ENCODE assay signal across 31 cellular contexts in genomic region chr3:14933829-14934425, GRCh38. TPM values are rescaled to one million over a fixed set of nuclear protein-coding genes. Genes with fewer than 3 reads are reported as not detected.
A peak's percentile ranks its signal among the peaks of the same experiment; 100 is the strongest.
DNase-seq lines count a peak whose midpoint lies in the region; ATAC-seq, FAIRE-seq and TF ChIP-seq lines count a peak whose summit lies in the region.
"Had no signal": no experiment of that assay in that cellular context is flagged by ENCODE, and none has a peak within 500 bp of the region (broad histone marks: within the 10 kb centered on the region; RNA-seq: fewer than 3 reads in every experiment).

No MANE protein-coding gene starts in this region.

- peaks cover 3% of the 10 kb centered on the region for H3K79me1 ChIP-seq in mesenchymal stem cell (replicated peaks; ENCODE audit: low read length, poor library complexity, severe bottlenecking)

- H3K27me3 Mint-ChIP-seq in glutamatergic neuron (ENCODE audit: unreplicated experiment), result peaks cover 2% of the 10 kb centered on the region
- peaks cover 7% of the 10 kb centered on the region for H3K27me3 Mint-ChIP-seq in type B pancreatic cell
- H3K27me3 Mint-ChIP-seq: B cell had no signal

- ATAC-seq in HepG2 (peak; percentile 59), right lobe of liver (no peak)
- ATAC-seq: CD8-positive, alpha-beta T cell; GM12878 had no signal

- no peaks in the 10 kb centered on the region for H3K79me2 ChIP-seq in HepG2 (ENCODE audit: insufficient read depth, low read length)

- H3K4me2 ChIP-seq in HepG2 (ENCODE audit: low read depth, low read length) (peak overlapping the region; percentile 48), mesenchymal stem cell (ENCODE audit: low read length, poor library complexity, severe bottlenecking) (no peak overlapping the region)

- TF ChIP-seq CTCF in HepG2 (CRISPR knock-in tag; IDR thresholded peaks at IDR 0.05) (no peak), right lobe of liver (IDR thresholded peaks at IDR 0.05) (no peak), glutamatergic neuron (IDR thresholded peaks at IDR 0.05; ENCODE audit: partially characterized antibody, unreplicated experiment) (no peak), type B pancreatic cell (conservative IDR thresholded peaks at IDR 0.05) (no peak)

- FAIRE-seq in HepG2 (lab: Jason Lieb, UNC) (no peak), urothelium cell line (lab: Jason Lieb, UNC) (no peak)
- FAIRE-seq: GM12878 had no signal

- H3K36me3 ChIP-seq in HepG2 (replicated peaks in 1 of 2; ENCODE audit: control insufficient read depth in 1 of 2, insufficient read depth in 2 of 2, low read length in 2 of 2) (no peaks in the 10 kb centered on the region), right lobe of liver (no peaks in the 10 kb centered on the region), mesenchymal stem cell (ENCODE audit: control insufficient read depth in 1 of 2, insufficient read depth in 2 of 2, low read depth in 1 of 2, low read length in 2 of 2) (no peaks in the 10 kb centered on the region)
- H3K36me3 ChIP-seq: SJSA1 had no signal

- H3K23ac ChIP-seq in mesenchymal stem cell (ENCODE audit: low read length in 2 of 2), result no peak overlapping the region

- POLR2A ChIA-PET in HepG2 (lab: Yijun Ruan, JAX), result no interaction called here

- no TSS peak for BruUV-seq in HepG2 (replicated peaks; lab: Mats Ljungman, UMichigan)

- H3K27me3 ChIP-seq in HepG2 (ENCODE audit: control insufficient read depth in 1 of 2, insufficient read depth in 2 of 2, low read length in 2 of 2), result no peaks in the 10 kb centered on the region
- H3K27me3 ChIP-seq in right lobe of liver, result no peaks in the 10 kb centered on the region
- H3K27me3 ChIP-seq in mesenchymal stem cell (ENCODE audit: control insufficient read depth in 1 of 2, insufficient read depth in 1 of 2, low read length in 2 of 2), result no peaks in the 10 kb centered on the region
- H3K27me3 ChIP-seq: SJSA1 had no signal

- WGBS in HepG2 (ENCODE audit: low lambda C conversion rate), result 0% methylated on average over 7 of the region's 7 CpGs
- WGBS in right lobe of liver (ENCODE audit: insufficient coverage, low coverage, low lambda C conversion rate, missing lambda C conversion rate), result 56% methylated on average over 7 of the region's 7 CpGs
- 40% methylated on average over 6 of the region's 7 CpGs for WGBS in mesenchymal stem cell

- DNase-seq in HepG2 (ENCODE audit: low spot score) (no peak), right lobe of liver (no peak), glutamatergic neuron (peak; percentile 27), mesenchymal stem cell (no peak), type B pancreatic cell (ENCODE audit: extremely low spot score, unreplicated experiment) (no peak), urothelium cell line (ENCODE audit: low spot score) (no peak), amygdala (lab: John Stamatoyannopoulos, UW) (no peak), NOMO-1 (lab: John Stamatoyannopoulos, UW; ENCODE audit: unreplicated experiment in 2 of 2) (no peak)
- DNase-seq: Caco-2; CD8-positive, alpha-beta T cell; GDM1; GOT3; HCEC 1CT; Karpas-422; NCI-H1092; NCI-H1436; NCI-H187; NCI-H2081 treated with DMSO at 0.1 percent for 48 hours; NCI-H2171; NCI-H446; NCI-H524 treated with DMSO at 0.1 percent for 48 hours; NCI-H82; NK-92 treated with Interleukin-12 subunit alpha and Interleukin-12 subunit beta, amount 100 ng/mL, for 24 hours; Right ventricle myocardium superior; RPMI8226 had no signal

- CTCF ChIA-PET in HepG2 (lab: Yijun Ruan, JAX; ENCODE audit: low intra/inter-chr PET ratio, low total read pairs), result no interaction called here

- no peak overlapping the region for H2AK5ac ChIP-seq in mesenchymal stem cell (ENCODE audit: low read length, severe bottlenecking)

- intact Hi-C loops in HepG2 (cut with micrococcal nuclease; ENCODE audit: unreplicated experiment) (no loop called here), right lobe of liver (cut with DNase I) (no loop called here)

- H2BK15ac ChIP-seq in mesenchymal stem cell (ENCODE audit: low read depth, poor library complexity, severe bottlenecking), result peak overlapping the region; percentile 79

- no peak overlapping the region for H4K91ac ChIP-seq in mesenchymal stem cell (ENCODE audit: low read length)

- H3K4me1 ChIP-seq in HepG2 (ENCODE audit: insufficient read depth, low read length), result peaks cover 44% of the 10 kb centered on the region
- H3K4me1 ChIP-seq in right lobe of liver, result no peaks in the 10 kb centered on the region
- no peaks in the 10 kb centered on the region for H3K4me1 ChIP-seq in mesenchymal stem cell (ENCODE audit: control insufficient read depth, insufficient read depth, low read depth, low read length)
- H3K4me1 ChIP-seq: SJSA1 had no signal

- H3K4ac ChIP-seq in mesenchymal stem cell (ENCODE audit: low read depth in 1 of 2, low read length in 2 of 2), result no peak overlapping the region

- no peak overlapping the region for H2BK12ac ChIP-seq in mesenchymal stem cell (ENCODE audit: low read length in 2 of 2)

- in situ Hi-C loops in HepG2 (cut with HindIII; ENCODE audit: extremely low pct_ligation_motif_present, low pct_unique_long_range_greater_than_20kb), result no loop called here

- no peak overlapping the region for H3K18ac ChIP-seq in mesenchymal stem cell (ENCODE audit: low read depth in 1 of 2, low read length in 2 of 2)

- H4K8ac ChIP-seq in mesenchymal stem cell (ENCODE audit: low read length), result no peak overlapping the region

- H3K4me3 Mint-ChIP-seq in glutamatergic neuron (ENCODE audit: unreplicated experiment), result peak overlapping the region; percentile 36
- H3K4me3 Mint-ChIP-seq in type B pancreatic cell, result peak overlapping the region; percentile 31
- H3K4me3 Mint-ChIP-seq: B cell; CD8-positive, alpha-beta T cell had no signal

- H3K27ac Mint-ChIP-seq in glutamatergic neuron (ENCODE audit: unreplicated experiment), result peak overlapping the region; percentile 84
- H3K27ac Mint-ChIP-seq in type B pancreatic cell, result peak overlapping the region; percentile 77
- H3K27ac Mint-ChIP-seq: B cell; CD8-positive, alpha-beta T cell had no signal

- H3K4me3 ChIP-seq in HepG2 (replicated peaks in 1 of 3; ENCODE audit: insufficient read depth in 1 of 3, low read depth in 2 of 3, low read length in 3 of 3), result 0 out of 6 replicates have a peak overlapping the region, but pooled peaks of 1 of the 3 experiments have one; percentile 17
- H3K4me3 ChIP-seq in right lobe of liver, result no peak overlapping the region
- no peak overlapping the region for H3K4me3 ChIP-seq in mesenchymal stem cell (ENCODE audit: insufficient read depth in 1 of 2, low read depth in 1 of 2, low read length in 2 of 2)
- H3K4me3 ChIP-seq: GM12878, SJSA1 had no signal

- no peaks in the 10 kb centered on the region for H3K36me3 Mint-ChIP-seq in glutamatergic neuron (ENCODE audit: unreplicated experiment)
- H3K36me3 Mint-ChIP-seq in type B pancreatic cell, result no peaks in the 10 kb centered on the region
- H3K36me3 Mint-ChIP-seq: CD8-positive, alpha-beta T cell had no signal

- H3K27ac ChIP-seq in HepG2 (ENCODE audit: extremely low read length, insufficient read depth, low read length) (no peak overlapping the region), right lobe of liver (no peak overlapping the region), mesenchymal stem cell (ENCODE audit: low read length, poor library complexity, severe bottlenecking) (no peak overlapping the region)
- H3K27ac ChIP-seq: 22Rv1, C4-2B, HL-60, SJSA1 had no signal

- H4K20me1 ChIP-seq in HepG2 (ENCODE audit: insufficient read depth, low read length), result no peaks in the 10 kb centered on the region

- H3K9me3 ChIP-seq in HepG2 (ENCODE audit: low read length) (no peaks in the 10 kb centered on the region), right lobe of liver (no peaks in the 10 kb centered on the region), mesenchymal stem cell (ENCODE audit: control insufficient read depth, low read length) (no peaks in the 10 kb centered on the region)
- H3K9me3 ChIP-seq: Caco-2, SJSA1 had no signal

- TF ChIP-seq RAD21 in HepG2 (CRISPR knock-in tag; IDR thresholded peaks at IDR 0.05), result no peak

- TF ChIP-seq POLR2A in HepG2 (IDR thresholded peaks at IDR 0.05; ENCODE audit: insufficient read depth in 1 of 2, low read depth in 2 of 2, low read length in 2 of 2) (no peak), right lobe of liver (IDR thresholded peaks at IDR 0.05) (no peak)

- TF ChIP-seq EP300 in HepG2 (IDR thresholded peaks at IDR 0.05; ENCODE audit: low read depth in 2 of 2, low read length in 2 of 2) (no peak), HepG2 (CRISPR knock-in tag; IDR thresholded peaks at IDR 0.05; ENCODE audit: borderline replicate concordance) (no peak)

- no peak overlapping the region for H2AFZ ChIP-seq in HepG2 (ENCODE audit: low read length)
- no peak overlapping the region for H2AFZ ChIP-seq in mesenchymal stem cell (ENCODE audit: low read depth, low read length)

- H3K9ac ChIP-seq in HepG2 (ENCODE audit: insufficient read depth, low read depth, low read length) (no peak overlapping the region), mesenchymal stem cell (ENCODE audit: low read length) (no peak overlapping the region)

- no peak overlapping the region for H2BK5ac ChIP-seq in mesenchymal stem cell (ENCODE audit: low read depth, low read length, poor library complexity, severe bottlenecking)

- H3K4me1 Mint-ChIP-seq in glutamatergic neuron (ENCODE audit: low read depth, unreplicated experiment) (peaks cover 18% of the 10 kb centered on the region), type B pancreatic cell (ENCODE audit: unreplicated experiment) (peaks cover 18% of the 10 kb centered on the region)

- H3K14ac ChIP-seq in mesenchymal stem cell (ENCODE audit: low read length in 2 of 2), result no peak overlapping the region

- H3K9me3 Mint-ChIP-seq in glutamatergic neuron (ENCODE audit: unreplicated experiment), result peaks cover 2% of the 10 kb centered on the region
- H3K9me3 Mint-ChIP-seq in type B pancreatic cell, result no peaks in the 10 kb centered on the region
- H3K9me3 Mint-ChIP-seq: CD8-positive, alpha-beta T cell had no signal

- H2BK120ac ChIP-seq in mesenchymal stem cell (ENCODE audit: low read depth, low read length), result no peak overlapping the region

RNA-seq across cellular contexts. Expression of gene NR2C2, which starts 13.5 kb away (rescaled TPM):
- total RNA-seq in HepG2 (2016; rRNA removed; fragmentation: Illumina TruSeq; extraction: Trizol) (7.8 and 12.0 TPM in 2 replicates), right lobe of liver (10 to 100 TPM; 10.8 to 18.6 (median 12.2) TPM), glutamatergic neuron (ENCODE audit: unreplicated experiment) (57.5 TPM), type B pancreatic cell (ENCODE audit: low replicate concordance) (43.6 and 47.7 TPM in 2 replicates)
- 4.0 TPM in 2 replicates for total RNA-seq in HepG2 (2016; cell fraction: cytosol; rRNA removed; fragmentation: Illumina TruSeq; extraction: Trizol; ENCODE audit: low read depth)
- 8.6 and 9.6 TPM in 2 replicates for total RNA-seq in HepG2 (2016; cell fraction: insoluble cytoplasmic fraction; rRNA removed; fragmentation: Illumina TruSeq; extraction: Trizol)
- total RNA-seq in HepG2 (2016; cell fraction: membrane; rRNA removed; fragmentation: Illumina TruSeq; extraction: Trizol), result 5.8 and 7.0 TPM in 2 replicates
- total RNA-seq in HepG2 (2016; cell fraction: nucleus; rRNA removed; fragmentation: Illumina TruSeq; extraction: Trizol), result 17.6 and 20.8 TPM in 2 replicates
- polyA plus RNA-seq in HepG2 (2011; rRNA removed), result 11.8 and 14.3 TPM in 2 replicates
- 3.7 and 4.7 TPM in 2 replicates for polyA plus RNA-seq in HepG2 (2011; cell fraction: cytosol; rRNA removed)
- 51.2 and 54.4 TPM in 2 replicates for polyA plus RNA-seq in HepG2 (2011; cell fraction: nucleus; rRNA removed)
- polyA plus RNA-seq in HepG2 (2012), result 18.1 and 20.7 TPM in 2 replicates
- 0.92 and 1.2 TPM in 2 replicates for polyA plus RNA-seq in HepG2 (2016; cell fraction: cytosol; fragmentation: Illumina TruSeq; extraction: Trizol; ENCODE audit: low read depth)
- polyA plus RNA-seq in HepG2 (2016; cell fraction: insoluble cytoplasmic fraction; fragmentation: Illumina TruSeq; extraction: Trizol; ENCODE audit: low read depth), result 6.2 and 7.4 TPM in 2 replicates
- polyA plus RNA-seq in HepG2 (2016; cell fraction: membrane; fragmentation: Illumina TruSeq; extraction: Trizol; ENCODE audit: low read depth), result 1.4 and 2.0 TPM in 2 replicates
- 20.7 and 24.9 TPM in 2 replicates for polyA plus RNA-seq in HepG2 (2016; cell fraction: nucleus; fragmentation: Illumina TruSeq; extraction: Trizol; ENCODE audit: insufficient read depth, low read depth)
- 24.4 and 39.8 TPM in 2 replicates for polyA minus RNA-seq in HepG2 (2011; rRNA and poly(A)+ RNA removed; ENCODE audit: low replicate concordance)
- polyA minus RNA-seq in HepG2 (2011; cell fraction: cytosol; rRNA and poly(A)+ RNA removed), result 11.5 and 11.7 TPM in 2 replicates
- polyA minus RNA-seq in HepG2 (2011; cell fraction: nucleus; rRNA and poly(A)+ RNA removed), result 49.7 and 51.8 TPM in 2 replicates
- 19.1 TPM for polyA plus RNA-seq in mesenchymal stem cell (2013, experiment 1 of 2)
- 17.4 TPM for polyA plus RNA-seq in mesenchymal stem cell (2013, experiment 2 of 2)
